Comparison of ENCODE assay signal across 19 cellular contexts in the genomic region with DNA sequence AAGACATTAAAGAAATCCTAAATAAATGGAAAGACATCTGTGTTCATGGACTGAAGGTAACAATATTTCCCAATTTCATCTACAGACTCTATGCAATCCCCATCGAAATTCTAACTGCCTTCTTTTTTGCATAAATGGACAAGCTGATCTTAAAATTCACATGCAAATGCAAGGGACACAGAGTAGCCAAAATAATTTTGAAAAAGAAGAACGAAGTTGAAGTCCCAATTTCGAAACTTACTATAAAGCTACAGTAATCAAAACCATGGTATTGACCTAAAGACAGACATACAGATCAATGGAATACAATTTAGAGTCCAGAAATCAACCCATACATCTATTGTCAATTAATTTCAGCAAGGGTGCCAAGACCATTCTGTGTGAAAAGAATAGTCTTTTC. TPM values are rescaled to one million over a fixed set of nuclear protein-coding genes. Genes with fewer than 3 reads are reported as not detected.
DNase-seq lines count a peak whose midpoint lies in the region; ATAC-seq and TF ChIP-seq lines count a peak whose summit lies in the region.
"Had no signal": no experiment of that assay in that cellular context is flagged by ENCODE, and none has a peak within 500 bp of the region (broad histone marks: within the 10 kb centered on the region; RNA-seq: fewer than 3 reads in every experiment).

No MANE protein-coding gene starts in this region.

- H3K9me3 ChIP-seq in effector memory CD4-positive, alpha-beta T cell (ENCODE audit: control insufficient read depth, low read length), result no peaks in the 10 kb centered on the region
- no peaks in the 10 kb centered on the region for H3K9me3 ChIP-seq in osteoblast (ENCODE audit: low read depth, low read length)
- H3K9me3 ChIP-seq: lower lobe of right lung, pancreas, right lobe of liver, upper lobe of right lung had no signal

- H3K9me3 Mint-ChIP-seq in activated T-cell treated with anti-CD3 and anti-CD28 coated beads, Interleukin-2, amount 50 U/mL, for 24 hours, result no peaks in the 10 kb centered on the region
- H3K9me3 Mint-ChIP-seq in IgD-negative memory B cell, result no peaks in the 10 kb centered on the region
- H3K9me3 Mint-ChIP-seq in activated T-helper 17 cell treated with anti-CD3 and anti-CD28 coated beads, Interleukin-2, amount 50 U/mL, for 72 hours, result no peaks in the 10 kb centered on the region
- no peaks in the 10 kb centered on the region for H3K9me3 Mint-ChIP-seq in stimulated activated naive B cell treated with anti-CD40 and anti-IgM and Interleukin-4, amounts not matched to agents 10 μg/mL and 1 μg/mL and 100 μg/mL, for 72 hours

- H2AFZ ChIP-seq in osteoblast (ENCODE audit: low read length), result no peak overlapping the region

- H3K79me2 ChIP-seq in osteoblast (ENCODE audit: insufficient read depth, low read length), result no peaks in the 10 kb centered on the region

- no peaks in the 10 kb centered on the region for H4K20me1 ChIP-seq in osteoblast (ENCODE audit: insufficient read depth, low read length)

- H3K4me1 ChIP-seq in effector memory CD4-positive, alpha-beta T cell (ENCODE audit: control insufficient read depth, insufficient read depth, low read length, poor library complexity, severe bottlenecking), result peaks cover 19% of the 10 kb centered on the region
- peaks cover 21% of the 10 kb centered on the region for H3K4me1 ChIP-seq in osteoblast (ENCODE audit: insufficient read depth, low read length)
- H3K4me1 ChIP-seq: right lobe of liver had no signal

- peak overlapping the region; percentile 99 for H3K27ac Mint-ChIP-seq in activated T-cell treated with anti-CD3 and anti-CD28 coated beads, Interleukin-2, amount 50 U/mL, for 24 hours
- H3K27ac Mint-ChIP-seq in IgD-negative memory B cell, result peak overlapping the region; percentile 97 to 100 (median 99)
- peak overlapping the region; percentile 99 for H3K27ac Mint-ChIP-seq in activated T-helper 17 cell treated with anti-CD3 and anti-CD28 coated beads, Interleukin-2, amount 50 U/mL, for 72 hours
- H3K27ac Mint-ChIP-seq in stimulated activated naive B cell treated with anti-CD40 and anti-IgM and Interleukin-4, amounts not matched to agents 10 μg/mL and 1 μg/mL and 100 μg/mL, for 72 hours, result peak overlapping the region; percentile 99

- H3K4me1 Mint-ChIP-seq in activated T-cell treated with anti-CD3 and anti-CD28 coated beads, Interleukin-2, amount 50 U/mL, for 24 hours (ENCODE audit: low read depth), result peaks cover 80% of the 10 kb centered on the region
- H3K4me1 Mint-ChIP-seq in IgD-negative memory B cell, result peaks cover 48 to 61% (median 55%) of the 10 kb centered on the region in 3 donors
- peaks cover 34% of the 10 kb centered on the region for H3K4me1 Mint-ChIP-seq in activated T-helper 17 cell treated with anti-CD3 and anti-CD28 coated beads, Interleukin-2, amount 50 U/mL, for 72 hours
- H3K4me1 Mint-ChIP-seq in stimulated activated naive B cell treated with anti-CD40 and anti-IgM and Interleukin-4, amounts not matched to agents 10 μg/mL and 1 μg/mL and 100 μg/mL, for 72 hours, result peaks cover 49 to 79% of the 10 kb centered on the region in 2 donors

- H3K36me3 ChIP-seq in effector memory CD4-positive, alpha-beta T cell (ENCODE audit: control insufficient read depth, insufficient read depth, low read length), result no peaks in the 10 kb centered on the region
- H3K36me3 ChIP-seq in osteoblast (ENCODE audit: insufficient read depth, low read length), result no peaks in the 10 kb centered on the region
- H3K36me3 ChIP-seq: lower lobe of right lung, pancreas, right lobe of liver, upper lobe of right lung had no signal

- no peak overlapping the region for H3K4me3 ChIP-seq in effector memory CD4-positive, alpha-beta T cell (ENCODE audit: insufficient read depth, low read depth, low read length, poor library complexity, severe bottlenecking)
- no peak overlapping the region for H3K4me3 ChIP-seq in osteoblast (ENCODE audit: insufficient read depth, low read length)
- H3K4me3 ChIP-seq: lower lobe of right lung, pancreas, right lobe of liver, upper lobe of right lung had no signal

- no peak overlapping the region for H3K27ac ChIP-seq in effector memory CD4-positive, alpha-beta T cell (ENCODE audit: insufficient read depth, low read length, poor library complexity, severe bottlenecking)
- H3K27ac ChIP-seq in osteoblast (ENCODE audit: low read depth, low read length), result no peak overlapping the region
- H3K27ac ChIP-seq: lower lobe of right lung, pancreas, right lobe of liver, upper lobe of right lung had no signal

- no peaks in the 10 kb centered on the region for H3K27me3 ChIP-seq in effector memory CD4-positive, alpha-beta T cell (replicated peaks; ENCODE audit: control insufficient read depth, insufficient read depth, low read length, poor library complexity, severe bottlenecking)
- no peaks in the 10 kb centered on the region for H3K27me3 ChIP-seq in osteoblast (ENCODE audit: insufficient read depth, low read length)
- H3K27me3 ChIP-seq: pancreas, right lobe of liver, upper lobe of right lung had no signal

- ATAC-seq in activated T-helper 17 cell treated with anti-CD3 and anti-CD28 coated beads, Interleukin-2, amount 50 U/mL, for 72 hours (replicated peaks), result no peak
- no peak for ATAC-seq in stimulated activated naive B cell treated with anti-CD40 and anti-IgM and Interleukin-4, amounts not matched to agents 10 μg/mL and 1 μg/mL and 100 μg/mL, for 72 hours (replicated peaks)
- ATAC-seq in GM18867 (IDR thresholded peaks at IDR 0.05; ENCODE audit: unreplicated experiment), result no peak
- ATAC-seq: HepG2, lower lobe of right lung, pancreas, right lobe of liver, upper lobe of right lung had no signal

- no peaks in the 10 kb centered on the region for H3K27me3 Mint-ChIP-seq in activated T-cell treated with anti-CD3 and anti-CD28 coated beads, Interleukin-2, amount 50 U/mL, for 24 hours
- no peaks in the 10 kb centered on the region for H3K27me3 Mint-ChIP-seq in IgD-negative memory B cell
- H3K27me3 Mint-ChIP-seq in activated T-helper 17 cell treated with anti-CD3 and anti-CD28 coated beads, Interleukin-2, amount 50 U/mL, for 72 hours, result no peaks in the 10 kb centered on the region
- no peaks in the 10 kb centered on the region for H3K27me3 Mint-ChIP-seq in stimulated activated naive B cell treated with anti-CD40 and anti-IgM and Interleukin-4, amounts not matched to agents 10 μg/mL and 1 μg/mL and 100 μg/mL, for 72 hours

- no peak overlapping the region for H3K4me2 ChIP-seq in osteoblast (ENCODE audit: insufficient read depth, low read length)

- no peak for TF ChIP-seq CTCF in osteoblast (IDR thresholded peaks at IDR 0.05; ENCODE audit: extremely low read depth, low read depth, low read length)

- DNase-seq in activated T-cell treated with anti-CD3 and anti-CD28 coated beads, Interleukin-2, amount 50 U/mL, for 24 hours, result no peak
- DNase-seq in activated T-cell treated with anti-CD3 and anti-CD28 coated beads, Interleukin-2, amount 50 U/mL, for 1 hour, result no peak
- DNase-seq in stimulated activated naive B cell treated with anti-CD40 and anti-IgM and Interleukin-4, amounts not matched to agents 10 μg/mL and 1 μg/mL and 100 μg/mL, for 72 hours, result no peak
- no peak for DNase-seq in effector memory CD4-positive, alpha-beta T cell
- no peak for DNase-seq in osteoblast (ENCODE audit: insufficient read length, low spot score, missing footprints)
- DNase-seq: dermis blood vessel endothelial cell, DND-41, islet precursor cell, lower lobe of right lung, NCI-H69, pancreas, SHP77 treated with DMSO at 0.1 percent for 48 hours had no signal

- H3K36me3 Mint-ChIP-seq in activated T-cell treated with anti-CD3 and anti-CD28 coated beads, Interleukin-2, amount 50 U/mL, for 24 hours (ENCODE audit: low read depth), result no peaks in the 10 kb centered on the region
- H3K36me3 Mint-ChIP-seq in IgD-negative memory B cell, result peaks cover 3% of the 10 kb centered on the region
- H3K36me3 Mint-ChIP-seq in activated T-helper 17 cell treated with anti-CD3 and anti-CD28 coated beads, Interleukin-2, amount 50 U/mL, for 72 hours (ENCODE audit: low read depth), result peaks cover 8% of the 10 kb centered on the region
- no peaks in the 10 kb centered on the region for H3K36me3 Mint-ChIP-seq in stimulated activated naive B cell treated with anti-CD40 and anti-IgM and Interleukin-4, amounts not matched to agents 10 μg/mL and 1 μg/mL and 100 μg/mL, for 72 hours

- peak overlapping the region; percentile 29 for H3K4me3 Mint-ChIP-seq in activated T-cell treated with anti-CD3 and anti-CD28 coated beads, Interleukin-2, amount 50 U/mL, for 24 hours
- peak overlapping the region; percentile 81 to 95 (median 84) for H3K4me3 Mint-ChIP-seq in IgD-negative memory B cell
- peak overlapping the region; percentile 85 for H3K4me3 Mint-ChIP-seq in activated T-helper 17 cell treated with anti-CD3 and anti-CD28 coated beads, Interleukin-2, amount 50 U/mL, for 72 hours
- H3K4me3 Mint-ChIP-seq in stimulated activated naive B cell treated with anti-CD40 and anti-IgM and Interleukin-4, amounts not matched to agents 10 μg/mL and 1 μg/mL and 100 μg/mL, for 72 hours, result no peak overlapping the region

RNA-seq across cellular contexts. Expression of gene CD27, which starts 16.4 kb away (rescaled TPM):
- 264 TPM for polyA plus RNA-seq in IgD-negative memory B cell
- 10 to 100 TPM; 21.1 to 42.1 TPM for total RNA-seq in activated T-helper 17 cell treated with anti-CD3 and anti-CD28 coated beads, Interleukin-2, amount 50 U/mL, for 72 hours
- total RNA-seq in osteoblast, result not detected in 2 replicates
- total RNA-seq: dermis blood vessel endothelial cell, HepG2, M059J had no signal

RNA-seq across cellular contexts. Expression of gene TAPBPL, which starts 23.5 kb away (rescaled TPM):
- polyA plus RNA-seq in IgD-negative memory B cell, result 125 TPM
- total RNA-seq in activated T-helper 17 cell treated with anti-CD3 and anti-CD28 coated beads, Interleukin-2, amount 50 U/mL, for 72 hours, result 10 to 100 TPM; 24.1 to 28.2 TPM
- 11.8 and 13.8 TPM in 2 replicates for total RNA-seq in osteoblast

RNA-seq across cellular contexts. Expression of gene VAMP1, which starts 42.2 kb away (rescaled TPM):
- polyA plus RNA-seq in IgD-negative memory B cell, result 8.1 TPM
- total RNA-seq in activated T-helper 17 cell treated with anti-CD3 and anti-CD28 coated beads, Interleukin-2, amount 50 U/mL, for 72 hours, result 10 to 100 TPM; 19.9 to 81.8 TPM
- total RNA-seq in osteoblast, result 6.5 and 9.1 TPM in 2 replicates

RNA-seq across cellular contexts. Expression of gene LTBR, which starts 44.4 kb away (rescaled TPM):
- polyA plus RNA-seq in IgD-negative memory B cell, result not detected
- total RNA-seq in activated T-helper 17 cell treated with anti-CD3 and anti-CD28 coated beads, Interleukin-2, amount 50 U/mL, for 72 hours, result under 1 TPM; 0.56 to 0.61 TPM
- 110 and 121 TPM in 2 replicates for total RNA-seq in osteoblast

RNA-seq across cellular contexts. Expression of gene SCNN1A, which starts 53.0 kb away (rescaled TPM):
- polyA plus RNA-seq in IgD-negative memory B cell, result not detected
- total RNA-seq in activated T-helper 17 cell treated with anti-CD3 and anti-CD28 coated beads, Interleukin-2, amount 50 U/mL, for 72 hours, result 1 to 10 TPM in 1 of 2 donors, not detected in 1; 1.6 TPM
- total RNA-seq in osteoblast, result under 0.01 and 0.36 TPM in 2 replicates

Comparison
In these comparisons a context has a peak if more than half of its experiments do, and no peak if none do; other contexts are left out.
1. H3K4me3 Mint-ChIP-seq: peak in activated T-cell treated with anti-CD3 and anti-CD28 coated beads, Interleukin-2, amount 50 U/mL, for 24 hours (single experiment), IgD-negative memory B cell (4 of 4) and activated T-helper 17 cell treated with anti-CD3 and anti-CD28 coated beads, Interleukin-2, amount 50 U/mL, for 72 hours (single experiment); none in stimulated activated naive B cell treated with anti-CD40 and anti-IgM and Interleukin-4, amounts not matched to agents 10 μg/mL and 1 μg/mL and 100 μg/mL, for 72 hours (0 of 2).
2. RNA of gene CD27, which starts 16.4 kb away (total RNA-seq): 21.1 to 42.1 TPM in activated T-helper 17 cell treated with anti-CD3 and anti-CD28 coated beads, Interleukin-2, amount 50 U/mL, for 72 hours; not detected in osteoblast; every median in the first group is over 10 times any median in the second.
3. Peak in every context shown above with its lines, with median percentiles within 50 percentile points of each other: H3K27ac Mint-ChIP-seq.